1 cellular context compared by ENCODE assay signal in genomic region chr13:41764558-41764957, GRCh38.
A peak's percentile ranks its signal among the peaks of the same experiment; 100 is the strongest.
TF ChIP-seq lines count a peak whose summit lies in the region.

No MANE protein-coding gene starts in this region.

TF ChIP-seq in HEK293, 187 proteins besides CTCF, POLR2A, EP300 and RAD21 (continued from another document):
- no peak for TF ChIP-seq ZNF148 (tag by site-specific recombination; IDR thresholded peaks at IDR 0.05; ENCODE audit: borderline replicate concordance)
- TF ChIP-seq ZNF473 (tag by site-specific recombination; IDR thresholded peaks at IDR 0.05): no peak
- TF ChIP-seq PRDM1 (tag by site-specific recombination; IDR thresholded peaks at IDR 0.05): 0 out of 2 replicates have a peak, but pooled peaks have one; percentile 22
